Comparison of ENCODE assay signal across 12 cellular contexts in genomic region chr18:22467760-22468553, GRCh38. TPM values are rescaled to one million over a fixed set of nuclear protein-coding genes. Genes with fewer than 3 reads are reported as not detected.
A peak's percentile ranks its signal among the peaks of the same experiment; 100 is the strongest.
DNase-seq lines count a peak whose midpoint lies in the region; ATAC-seq and TF ChIP-seq lines count a peak whose summit lies in the region.
"Had no signal": no experiment of that assay in that cellular context is flagged by ENCODE, and none has a peak within 500 bp of the region (broad histone marks: within the 10 kb centered on the region; RNA-seq: fewer than 3 reads in every experiment).

No MANE protein-coding gene starts in this region.

- no peaks in the 10 kb centered on the region for H3K9me3 ChIP-seq in endodermal cell (ENCODE audit: control insufficient read depth, low read length)

- H3K27me3 ChIP-seq in endodermal cell (ENCODE audit: control insufficient read depth, insufficient read depth, low read length, poor library complexity, severe bottlenecking): no peaks in the 10 kb centered on the region

- 97 to 98% methylated on average over 6 to 8 of the region's 8 CpGs for WGBS in endodermal cell (ENCODE audit: insufficient coverage in 1 of 2, insufficient read length in 1 of 2), 2 experiments

- H3K9ac ChIP-seq in endodermal cell (ENCODE audit: extremely low read depth, low read length, poor library complexity, severe bottlenecking): no peak overlapping the region

- peaks cover 22% of the 10 kb centered on the region for H3K4me1 ChIP-seq in endodermal cell (ENCODE audit: control insufficient read depth, insufficient read depth, low read length)

- ATAC-seq in omental fat pad (ENCODE audit: low FRiP score): peak; percentile 87

- peaks cover 43% of the 10 kb centered on the region for H3K4me1 Mint-ChIP-seq in endodermal cell

- H3K36me3 ChIP-seq in endodermal cell (ENCODE audit: control insufficient read depth, insufficient read depth, low read length): no peaks in the 10 kb centered on the region

- DNase-seq in EH (ENCODE audit: low read depth) (peak; percentile 98), NCI-H460 (ENCODE audit: extremely low read depth, low read depth) (peak; percentile 83), endodermal cell (no peak), omental fat pad (ENCODE audit: low spot score) (no peak), NCI-H774 (lab: John Stamatoyannopoulos, UW) (no peak), NCI-H2081 treated with DMSO at 0.1 percent for 48 hours (lab: John Stamatoyannopoulos, UW) (no peak), cortex of kidney (lab: John Stamatoyannopoulos, UW) (no peak), germinal center (ENCODE audit: low spot score) (no peak)
- DNase-seq: activated naive CD4-positive, alpha-beta T cell; GDM1; nucleus accumbens had no signal

- H3K4me3 ChIP-seq in endodermal cell (ENCODE audit: low read length): peak overlapping the region; percentile 0

- no peak for TF ChIP-seq CTCF in endodermal cell (conservative IDR thresholded peaks at IDR 0.05)
- no peak for TF ChIP-seq CTCF in omental fat pad (IDR thresholded peaks at IDR 0.05)

- H3K27ac ChIP-seq in endodermal cell (ENCODE audit: low read depth, low read length): no peak overlapping the region

- H3K9me3 Mint-ChIP-seq in endodermal cell: peaks cover 2% of the 10 kb centered on the region
- H3K9me3 Mint-ChIP-seq: T-helper 2 cell treated with Interferon-gamma antibody and Interleukin-4, amounts not matched to agents 5 μg/mL and 100 μg/mL, for 36 hours had no signal

- no peak overlapping the region for H3K27ac Mint-ChIP-seq in endodermal cell
- H3K27ac Mint-ChIP-seq: T-helper 2 cell treated with Interferon-gamma antibody and Interleukin-4, amounts not matched to agents 5 μg/mL and 100 μg/mL, for 36 hours had no signal

- H3K36me3 Mint-ChIP-seq in endodermal cell (ENCODE audit: low read depth): no peaks in the 10 kb centered on the region

- peaks cover 18% of the 10 kb centered on the region for H3K27me3 Mint-ChIP-seq in endodermal cell (ENCODE audit: insufficient read depth)

- no peak overlapping the region for H3K4me3 Mint-ChIP-seq in endodermal cell
- H3K4me3 Mint-ChIP-seq: T-helper 2 cell treated with Interferon-gamma antibody and Interleukin-4, amounts not matched to agents 5 μg/mL and 100 μg/mL, for 36 hours had no signal

RNA-seq across cellular contexts. Expression of gene CTAGE1, which starts 50.2 kb away (rescaled TPM):
- not detected in 2 replicates for total RNA-seq in NCI-H460 (2014; rRNA removed; shearing (Covaris generic))
- polyA plus RNA-seq in NCI-H460 (2014; cell fraction: nucleus; rRNA removed): not detected in 2 replicates
- total RNA-seq in endodermal cell (not detected), omental fat pad (not detected)
- polyA plus RNA-seq in endodermal cell (2013, experiment 1 of 2): not detected
- not detected for polyA plus RNA-seq in endodermal cell (2013, experiment 2 of 2)

Comparison
In these comparisons a context has a peak if more than half of its experiments do, and no peak if none do; other contexts are left out.
1. DNase-seq: peak in EH (single experiment) and NCI-H460 (single experiment); none in endodermal cell (single experiment), omental fat pad (single experiment), NCI-H774 (single experiment), NCI-H2081 treated with DMSO at 0.1 percent for 48 hours (single experiment), cortex of kidney (single experiment) and germinal center (single experiment).